1 cellular context compared by ENCODE assay signal in the genomic region with DNA sequence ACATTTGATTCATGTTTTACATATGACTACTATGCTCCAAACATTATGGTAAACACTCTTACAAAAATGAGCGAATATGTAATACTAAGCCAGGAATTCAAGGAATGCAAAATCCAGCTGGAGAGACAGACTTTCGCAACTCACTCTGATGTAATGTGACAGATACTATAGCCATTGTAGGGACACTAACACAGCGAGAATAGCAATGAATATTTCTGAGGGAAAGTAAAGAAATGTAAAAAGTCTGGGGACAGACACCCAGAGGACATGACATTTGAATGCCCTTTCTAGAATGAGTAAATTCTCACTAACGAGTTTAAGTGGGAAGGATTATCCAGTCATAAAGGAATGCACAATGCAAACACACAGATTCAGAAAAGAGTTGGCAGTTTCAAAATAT.
TF ChIP-seq lines count a peak whose summit lies in the region.

No MANE protein-coding gene starts in this region.

TF ChIP-seq in HepG2, 621 proteins besides CTCF, POLR2A, EP300 and RAD21 (continued from another document and continues in another):
- TF ChIP-seq, protein P1, sequence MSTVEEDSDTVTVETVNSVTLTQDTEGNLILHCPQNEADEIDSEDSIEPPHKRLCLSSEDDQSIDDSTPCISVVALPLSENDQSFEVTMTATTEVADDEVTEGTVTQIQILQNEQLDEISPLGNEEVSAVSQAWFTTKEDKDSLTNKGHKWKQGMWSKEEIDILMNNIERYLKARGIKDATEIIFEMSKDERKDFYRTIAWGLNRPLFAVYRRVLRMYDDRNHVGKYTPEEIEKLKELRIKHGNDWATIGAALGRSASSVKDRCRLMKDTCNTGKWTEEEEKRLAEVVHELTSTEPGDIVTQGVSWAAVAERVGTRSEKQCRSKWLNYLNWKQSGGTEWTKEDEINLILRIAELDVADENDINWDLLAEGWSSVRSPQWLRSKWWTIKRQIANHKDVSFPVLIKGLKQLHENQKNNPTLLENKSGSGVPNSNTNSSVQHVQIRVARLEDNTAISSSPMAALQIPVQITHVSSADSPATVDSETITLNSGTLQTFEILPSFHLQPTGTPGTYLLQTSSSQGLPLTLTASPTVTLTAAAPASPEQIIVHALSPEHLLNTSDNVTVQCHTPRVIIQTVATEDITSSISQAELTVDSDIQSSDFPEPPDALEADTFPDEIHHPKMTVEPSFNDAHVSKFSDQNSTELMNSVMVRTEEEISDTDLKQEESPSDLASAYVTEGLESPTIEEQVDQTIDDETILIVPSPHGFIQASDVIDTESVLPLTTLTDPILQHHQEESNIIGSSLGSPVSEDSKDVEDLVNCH (CRISPR knock-in tag; IDR thresholded peaks at IDR 0.05), result no peak
- no peak for TF ChIP-seq ZMYM2 (CRISPR knock-in tag; IDR thresholded peaks at IDR 0.05)
- no peak for TF ChIP-seq ZNF263 (CRISPR knock-in tag; IDR thresholded peaks at IDR 0.05)
- TF ChIP-seq ZNF12 (CRISPR knock-in tag; IDR thresholded peaks at IDR 0.05), result peak; percentile 57; the same call in 1 of the 2 replicates
- TF ChIP-seq FOXP1 (IDR thresholded peaks at IDR 0.05), result no peak
- TF ChIP-seq FOXP1 (CRISPR knock-in tag; IDR thresholded peaks at IDR 0.05), result no peak
- no peak for TF ChIP-seq ZNF33B (CRISPR knock-in tag; IDR thresholded peaks at IDR 0.05)
- no peak for TF ChIP-seq GTF3A (CRISPR knock-in tag; conservative IDR thresholded peaks at IDR 0.05)
- peak; percentile 37; the same call in 1 of the 2 replicates for TF ChIP-seq THAP11 (CRISPR knock-in tag; IDR thresholded peaks at IDR 0.05)
- TF ChIP-seq ZNF232 (CRISPR knock-in tag; IDR thresholded peaks at IDR 0.05; ENCODE audit: borderline replicate concordance), result no peak
- no peak for TF ChIP-seq ZNF780A (CRISPR knock-in tag; IDR thresholded peaks at IDR 0.05)
- TF ChIP-seq ZNF747 (CRISPR knock-in tag; IDR thresholded peaks at IDR 0.05; ENCODE audit: borderline replicate concordance), result no peak
- TF ChIP-seq, protein P2, sequence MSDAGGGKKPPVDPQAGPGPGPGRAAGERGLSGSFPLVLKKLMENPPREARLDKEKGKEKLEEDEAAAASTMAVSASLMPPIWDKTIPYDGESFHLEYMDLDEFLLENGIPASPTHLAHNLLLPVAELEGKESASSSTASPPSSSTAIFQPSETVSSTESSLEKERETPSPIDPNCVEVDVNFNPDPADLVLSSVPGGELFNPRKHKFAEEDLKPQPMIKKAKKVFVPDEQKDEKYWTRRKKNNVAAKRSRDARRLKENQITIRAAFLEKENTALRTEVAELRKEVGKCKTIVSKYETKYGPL (CRISPR knock-in tag; IDR thresholded peaks at IDR 0.05), result no peak
- no peak for TF ChIP-seq PBX3 (CRISPR knock-in tag; IDR thresholded peaks at IDR 0.05; ENCODE audit: borderline replicate concordance)
- TF ChIP-seq ZGPAT (CRISPR knock-in tag; IDR thresholded peaks at IDR 0.05), result 0 out of 2 replicates have a peak, but pooled peaks have one; percentile 43
- TF ChIP-seq KIAA2018 (CRISPR knock-in tag; IDR thresholded peaks at IDR 0.05; ENCODE audit: borderline replicate concordance), result no peak
- peak; percentile 22; the same call in 1 of the 2 replicates for TF ChIP-seq SIX4 (CRISPR knock-in tag; IDR thresholded peaks at IDR 0.05)
- no peak for TF ChIP-seq DNMT1 (CRISPR knock-in tag; IDR thresholded peaks at IDR 0.05)
- TF ChIP-seq PAF1 (CRISPR knock-in tag; IDR thresholded peaks at IDR 0.05), result no peak
- no peak for TF ChIP-seq ZNF652 (CRISPR knock-in tag; IDR thresholded peaks at IDR 0.05; ENCODE audit: borderline replicate concordance, low read depth)
- no peak for TF ChIP-seq KDM3A (CRISPR knock-in tag; IDR thresholded peaks at IDR 0.05; ENCODE audit: low read depth)
- no peak for TF ChIP-seq TAF1 (CRISPR knock-in tag; IDR thresholded peaks at IDR 0.05)
- no peak for TF ChIP-seq SPEN (CRISPR knock-in tag; IDR thresholded peaks at IDR 0.05; ENCODE audit: low read depth)
- TF ChIP-seq ZNF558 (CRISPR knock-in tag; IDR thresholded peaks at IDR 0.05; ENCODE audit: borderline replicate concordance), result no peak
- TF ChIP-seq ZNF430 (CRISPR knock-in tag; IDR thresholded peaks at IDR 0.05), result no peak
- TF ChIP-seq ZNF224 (CRISPR knock-in tag; IDR thresholded peaks at IDR 0.05), result no peak
- no peak for TF ChIP-seq USF2 (IDR thresholded peaks at IDR 0.05; ENCODE audit: low read depth, low read length)
- TF ChIP-seq USF2 (CRISPR knock-in tag; IDR thresholded peaks at IDR 0.05; ENCODE audit: borderline replicate concordance), result no peak
- no peak for TF ChIP-seq TMF1 (CRISPR knock-in tag; IDR thresholded peaks at IDR 0.05; ENCODE audit: low read depth)
- no peak for TF ChIP-seq ZMYM4 (CRISPR knock-in tag; IDR thresholded peaks at IDR 0.05)
- no peak for TF ChIP-seq ZNF720 (CRISPR knock-in tag; IDR thresholded peaks at IDR 0.05)
- no peak for TF ChIP-seq TBP (CRISPR knock-in tag; IDR thresholded peaks at IDR 0.05)
- TF ChIP-seq FOXA3 (CRISPR knock-in tag; IDR thresholded peaks at IDR 0.05), result no peak
- TF ChIP-seq CC2D1A (CRISPR knock-in tag; IDR thresholded peaks at IDR 0.05), result no peak
- TF ChIP-seq MAFK (conservative IDR thresholded peaks at IDR 0.05 in 1 of 2, IDR thresholded peaks at IDR 0.05 in 1 of 2; ENCODE audit: low read length in 2 of 2), result no peak
- TF ChIP-seq ARID2 (CRISPR knock-in tag; IDR thresholded peaks at IDR 0.05; ENCODE audit: borderline replicate concordance), result no peak
- TF ChIP-seq ZNF34 (CRISPR knock-in tag; IDR thresholded peaks at IDR 0.05; ENCODE audit: borderline replicate concordance), result no peak
- TF ChIP-seq MYC (CRISPR knock-in tag; IDR thresholded peaks at IDR 0.05; ENCODE audit: borderline replicate concordance), result no peak
- no peak for TF ChIP-seq ZNF83 (CRISPR knock-in tag; IDR thresholded peaks at IDR 0.05; ENCODE audit: borderline replicate concordance)
- TF ChIP-seq CBX5 (CRISPR knock-in tag; IDR thresholded peaks at IDR 0.05; ENCODE audit: borderline replicate concordance), result no peak
- TF ChIP-seq ZNF292 (CRISPR knock-in tag; IDR thresholded peaks at IDR 0.05; ENCODE audit: borderline replicate concordance, low read depth), result no peak
- TF ChIP-seq STAG1 (CRISPR knock-in tag; IDR thresholded peaks at IDR 0.05), result no peak
- TF ChIP-seq MAFF (IDR thresholded peaks at IDR 0.05; ENCODE audit: low read depth, low read length), result no peak
- TF ChIP-seq PRPF4 (IDR thresholded peaks at IDR 0.05; ENCODE audit: low read depth, low read length, poor library complexity, severe bottlenecking), result no peak
- no peak for TF ChIP-seq MTF1 (CRISPR knock-in tag; IDR thresholded peaks at IDR 0.05)
- TF ChIP-seq NFYC (CRISPR knock-in tag; IDR thresholded peaks at IDR 0.05), result no peak
- TF ChIP-seq NFIB (CRISPR knock-in tag; IDR thresholded peaks at IDR 0.05; ENCODE audit: borderline replicate concordance), result no peak
- TF ChIP-seq CREB3 (CRISPR knock-in tag; IDR thresholded peaks at IDR 0.05), result no peak
- TF ChIP-seq ZNF3 (CRISPR knock-in tag; IDR thresholded peaks at IDR 0.05), result no peak
